ENCODE assay signal across 23 cellular contexts in the genomic region with DNA sequence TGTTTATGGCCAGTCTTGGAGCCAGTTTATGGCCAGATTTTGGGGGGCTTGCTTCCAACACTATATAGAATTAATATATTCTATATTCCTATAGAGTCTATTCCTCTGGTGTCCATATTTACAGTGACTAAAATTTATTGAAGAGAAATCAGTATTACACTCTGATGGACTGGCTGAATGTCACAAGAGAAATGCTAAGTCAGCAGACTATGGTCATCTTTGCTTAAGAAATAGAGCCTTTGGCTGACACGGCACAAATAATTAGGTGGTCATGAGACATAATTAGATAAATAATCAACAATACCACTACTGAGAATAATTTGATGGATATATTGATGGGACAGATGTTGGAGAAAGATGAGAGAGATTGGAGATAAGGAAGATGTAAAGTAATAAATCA.
DNase-seq lines count a peak whose midpoint lies in the region; ATAC-seq, FAIRE-seq and TF ChIP-seq lines count a peak whose summit lies in the region.
"Had no signal": no experiment of that assay in that cellular context is flagged by ENCODE, and none has a peak within 500 bp of the region (broad histone marks: within the 10 kb centered on the region; RNA-seq: fewer than 3 reads in every experiment).

No MANE protein-coding gene starts in this region.

- POLR2A ChIA-PET in HepG2 (lab: Yijun Ruan, JAX) (no interaction called here), HEK293T (lab: Yijun Ruan, JAX) (no interaction called here), K562 (lab: Yijun Ruan, JAX) (no interaction called here)

- TF ChIP-seq RAD21 in HepG2 (CRISPR knock-in tag; IDR thresholded peaks at IDR 0.05) (no peak), K562 (CRISPR knock-in tag; conservative IDR thresholded peaks at IDR 0.05 in 1 of 2, IDR thresholded peaks at IDR 0.05 in 1 of 2) (no peak)

- no peak for TF ChIP-seq CTCF in HepG2 (CRISPR knock-in tag; IDR thresholded peaks at IDR 0.05)
- no peak for TF ChIP-seq CTCF in right lobe of liver (IDR thresholded peaks at IDR 0.05)
- TF ChIP-seq CTCF in K562 (IDR thresholded peaks at IDR 0.05 in 2 of 3, conservative IDR thresholded peaks at IDR 0.05 in 1 of 3; ENCODE audit: insufficient read depth in 2 of 3, low read depth in 1 of 3, low read length in 3 of 3), result no peak
- TF ChIP-seq CTCF in GM23338 (conservative IDR thresholded peaks at IDR 0.05; ENCODE audit: low read depth in 2 of 2), result no peak

- TF ChIP-seq POLR2A in HepG2 (IDR thresholded peaks at IDR 0.05; ENCODE audit: insufficient read depth in 1 of 2, low read depth in 2 of 2, low read length in 2 of 2) (no peak), right lobe of liver (IDR thresholded peaks at IDR 0.05) (no peak), K562 (conservative IDR thresholded peaks at IDR 0.05) (no peak)

- H3K9ac ChIP-seq in HepG2 (ENCODE audit: insufficient read depth, low read depth, low read length) (no peak overlapping the region), K562 (ENCODE audit: insufficient read depth in 1 of 2, low read depth in 2 of 2, low read length in 2 of 2) (no peak overlapping the region)
- H3K9ac ChIP-seq: BLaER1 treated with 17β-estradiol and CSF1 and Interleukin-3, amounts not matched to agents 10 nM and 100 nM had no signal

- no peak for ATAC-seq in HepG2
- ATAC-seq in right lobe of liver, result no peak
- no peak for ATAC-seq in K562
- no peak for ATAC-seq in GM23338
- ATAC-seq: CD8-positive, alpha-beta T cell had no signal

- H2AFZ ChIP-seq in HepG2 (ENCODE audit: low read length) (no peak overlapping the region), K562 (ENCODE audit: low read depth, low read length) (no peak overlapping the region), GM23338 (no peak overlapping the region)

- H4K20me1 ChIP-seq in HepG2 (ENCODE audit: insufficient read depth, low read length) (no peaks in the 10 kb centered on the region), K562 (replicated peaks; ENCODE audit: control insufficient read depth, insufficient read depth, low read length) (no peaks in the 10 kb centered on the region), GM23338 (replicated peaks; ENCODE audit: insufficient read depth) (no peaks in the 10 kb centered on the region)
- H4K20me1 ChIP-seq: BLaER1 treated with 17β-estradiol and CSF1 and Interleukin-3, amounts not matched to agents 10 nM and 100 nM had no signal

- no peak overlapping the region for H3K27ac Mint-ChIP-seq in GM23338
- H3K27ac Mint-ChIP-seq: B cell; CD4-positive, alpha-beta T cell; CD8-positive, alpha-beta T cell had no signal

- CTCF ChIA-PET in HepG2 (lab: Yijun Ruan, JAX; ENCODE audit: low intra/inter-chr PET ratio, low total read pairs), result no interaction called here
- CTCF ChIA-PET in HEK293T (lab: Yijun Ruan, JAX), result no interaction called here
- CTCF ChIA-PET in K562 (lab: Yijun Ruan, JAX; ENCODE audit: low intra/inter-chr PET ratio), result no interaction called here

- no peaks in the 10 kb centered on the region for H3K27me3 ChIP-seq in HepG2 (ENCODE audit: control insufficient read depth in 1 of 2, insufficient read depth in 2 of 2, low read length in 2 of 2)
- no peaks in the 10 kb centered on the region for H3K27me3 ChIP-seq in right lobe of liver
- H3K27me3 ChIP-seq in K562 (ENCODE audit: control insufficient read depth in 2 of 2, insufficient read depth in 2 of 2, low read length in 2 of 2), result no peaks in the 10 kb centered on the region
- H3K27me3 ChIP-seq in GM23338 (ENCODE audit: insufficient read depth), result no peaks in the 10 kb centered on the region
- H3K27me3 ChIP-seq: BLaER1 treated with 17β-estradiol and CSF1 and Interleukin-3, amounts not matched to agents 10 nM and 100 nM had no signal

- H3K9me3 Mint-ChIP-seq in GM23338, result peaks cover 2% of the 10 kb centered on the region; the same call in 1 of the 3 replicates
- H3K9me3 Mint-ChIP-seq: CD4-positive, alpha-beta T cell had no signal

- in situ Hi-C loops in HepG2 (cut with HindIII; ENCODE audit: extremely low pct_ligation_motif_present, low pct_unique_long_range_greater_than_20kb) (no loop called here), K562 (cut with MboI) (no loop called here)

- no TSS peak for BruUV-seq in HepG2 (replicated peaks; lab: Mats Ljungman, UMichigan)
- BruUV-seq in K562 (replicated peaks; lab: Mats Ljungman, UMichigan), result no TSS peak

- H3K36me3 ChIP-seq in HepG2 (replicated peaks in 1 of 2; ENCODE audit: control insufficient read depth in 1 of 2, insufficient read depth in 2 of 2, low read length in 2 of 2), result no peaks in the 10 kb centered on the region
- no peaks in the 10 kb centered on the region for H3K36me3 ChIP-seq in right lobe of liver
- H3K36me3 ChIP-seq in K562 (ENCODE audit: control insufficient read depth, insufficient read depth, low read length), result no peaks in the 10 kb centered on the region
- 0 out of 2 replicates have a peak, but pooled peaks cover 4% of the 10 kb centered on the region for H3K36me3 ChIP-seq in GM23338 (ENCODE audit: insufficient read depth)
- H3K36me3 ChIP-seq: BLaER1 treated with 17β-estradiol and CSF1 and Interleukin-3, amounts not matched to agents 10 nM and 100 nM had no signal

- H3K4me3 Mint-ChIP-seq in GM23338, result no peak overlapping the region
- H3K4me3 Mint-ChIP-seq: B cell; CD4-positive, alpha-beta T cell; CD8-positive, alpha-beta T cell had no signal

- H3K4me1 Mint-ChIP-seq in GM23338, result no peaks in the 10 kb centered on the region
- H3K4me1 Mint-ChIP-seq: B cell had no signal

- H3F3A ChIP-seq in GM23338 (replicated peaks; ENCODE audit: low read depth), result no peaks in the 10 kb centered on the region

- H3K4me3 ChIP-seq in HepG2 (replicated peaks in 1 of 3; ENCODE audit: insufficient read depth in 1 of 3, low read depth in 2 of 3, low read length in 3 of 3), result no peak overlapping the region
- no peak overlapping the region for H3K4me3 ChIP-seq in right lobe of liver
- H3K4me3 ChIP-seq in K562, result no peak overlapping the region
- no peak overlapping the region for H3K4me3 ChIP-seq in GM23338
- H3K4me3 ChIP-seq: BLaER1 treated with 17β-estradiol and CSF1 and Interleukin-3, amounts not matched to agents 10 nM and 100 nM had no signal

- intact Hi-C loops in HepG2 (cut with micrococcal nuclease; ENCODE audit: unreplicated experiment) (no loop called here), right lobe of liver (cut with DNase I) (no loop called here), K562 (cut with micrococcal nuclease) (no loop called here)

- H3K9me3 ChIP-seq in HepG2 (ENCODE audit: low read length) (no peaks in the 10 kb centered on the region), right lobe of liver (no peaks in the 10 kb centered on the region), K562 (replicated peaks; ENCODE audit: control insufficient read depth, insufficient read depth, low read depth, low read length) (no peaks in the 10 kb centered on the region)
- H3K9me3 ChIP-seq: BLaER1 treated with 17β-estradiol and CSF1 and Interleukin-3, amounts not matched to agents 10 nM and 100 nM; Caco-2 had no signal

- no peak overlapping the region for H3K27ac ChIP-seq in HepG2 (ENCODE audit: extremely low read length, insufficient read depth, low read length)
- no peak overlapping the region for H3K27ac ChIP-seq in right lobe of liver
- H3K27ac ChIP-seq in K562 (ENCODE audit: extremely low read depth, low read depth, low read length), result no peak overlapping the region
- no peak overlapping the region for H3K27ac ChIP-seq in GM23338 (ENCODE audit: low read depth)
- H3K27ac ChIP-seq: BLaER1 treated with 17β-estradiol and CSF1 and Interleukin-3, amounts not matched to agents 10 nM and 100 nM; C4-2B had no signal

- no peak for DNase-seq in HepG2 (ENCODE audit: low spot score)
- no peak for DNase-seq in right lobe of liver
- no peak for DNase-seq in HEK293T (ENCODE audit: extremely low spot score)
- no peak for DNase-seq in K562 (ENCODE audit: extremely low read depth in 1 of 4, low spot score in 3 of 4)
- no peak for DNase-seq in GM23338 (ENCODE audit: low spot score)
- DNase-seq in activated CD8-positive, alpha-beta memory T cell treated with anti-CD3 and anti-CD28 coated beads, Interleukin-2, amount 50 U/mL, for 4 hours, result no peak
- no peak for DNase-seq in NCI-H526 (lab: John Stamatoyannopoulos, UW)
- DNase-seq: 8988T; AML-193; Caco-2; Calu3; CD4-positive, alpha-beta T cell; CD8-positive, alpha-beta T cell; DMS79 treated with DMSO at 0.1 percent for 48 hours; GF-D8 had no signal

- FAIRE-seq in HepG2 (lab: Jason Lieb, UNC) (no peak), K562 (lab: Jason Lieb, UNC) (no peak)
- FAIRE-seq: A204.1, D721Med, G401.6, GM12891, GM19239 had no signal

- no peaks in the 10 kb centered on the region for H3K27me3 Mint-ChIP-seq in GM23338 (ENCODE audit: insufficient read depth, low read depth, poor library complexity)
- H3K27me3 Mint-ChIP-seq: B cell; CD4-positive, alpha-beta T cell had no signal

- TF ChIP-seq EP300 in HepG2 (IDR thresholded peaks at IDR 0.05; ENCODE audit: low read depth in 2 of 2, low read length in 2 of 2) (no peak), HepG2 (CRISPR knock-in tag; IDR thresholded peaks at IDR 0.05; ENCODE audit: borderline replicate concordance) (no peak), K562 (IDR thresholded peaks at IDR 0.05; ENCODE audit: low read length) (no peak)

- H3K36me3 Mint-ChIP-seq in GM23338 (ENCODE audit: low read depth), result no peaks in the 10 kb centered on the region
- H3K36me3 Mint-ChIP-seq: CD8-positive, alpha-beta T cell had no signal

- H3K9me2 ChIP-seq in GM23338 (ENCODE audit: insufficient read depth), result no peaks in the 10 kb centered on the region; the same call in none of the 2 replicates

- no peak overlapping the region for H3K4me2 ChIP-seq in HepG2 (ENCODE audit: low read depth, low read length)
- H3K4me2 ChIP-seq in K562 (ENCODE audit: insufficient read depth, low read length), result no peak overlapping the region
- no peak overlapping the region for H3K4me2 ChIP-seq in GM23338
- H3K4me2 ChIP-seq: BLaER1 treated with 17β-estradiol and CSF1 and Interleukin-3, amounts not matched to agents 10 nM and 100 nM had no signal

- H3K79me2 ChIP-seq in HepG2 (ENCODE audit: insufficient read depth, low read length) (no peaks in the 10 kb centered on the region), K562 (ENCODE audit: control insufficient read depth, insufficient read depth, low read length) (no peaks in the 10 kb centered on the region), GM23338 (replicated peaks; ENCODE audit: insufficient read depth) (no peaks in the 10 kb centered on the region)

- H3K4me1 ChIP-seq in HepG2 (ENCODE audit: insufficient read depth, low read length), result no peaks in the 10 kb centered on the region
- H3K4me1 ChIP-seq in right lobe of liver, result no peaks in the 10 kb centered on the region
- H3K4me1 ChIP-seq in K562 (replicated peaks in 1 of 2; ENCODE audit: control insufficient read depth in 2 of 2, insufficient read depth in 2 of 2, low read length in 2 of 2), result no peaks in the 10 kb centered on the region
- H3K4me1 ChIP-seq in GM23338 (ENCODE audit: insufficient read depth), result no peaks in the 10 kb centered on the region
- H3K4me1 ChIP-seq: BLaER1 treated with 17β-estradiol and CSF1 and Interleukin-3, amounts not matched to agents 10 nM and 100 nM; Caco-2 had no signal

- 54% methylated on average over 1 of the region's 1 CpG for WGBS in HepG2 (ENCODE audit: low lambda C conversion rate)
- WGBS in right lobe of liver (ENCODE audit: insufficient coverage, low coverage, low lambda C conversion rate, missing lambda C conversion rate), result 71% methylated on average over 1 of the region's 1 CpG
- WGBS in K562 (ENCODE audit: insufficient coverage, low coverage, missing lambda C conversion rate), result 11% methylated on average over 1 of the region's 1 CpG

- H3K9me1 ChIP-seq in K562 (ENCODE audit: control insufficient read depth, insufficient read depth, low read length), result no peaks in the 10 kb centered on the region

Comparison
In these comparisons a context has a peak if more than half of its experiments do, and no peak if none do; other contexts are left out.
1. Of the 241 proteins assayed by ChIP-seq in both HepG2 and K562: peak only in HepG2: none; only in K562: MAFG; in both: MAFF and MAFK; in neither: 238.